ENCODE assay signal across 7 cellular contexts in genomic region chr17:78176548-78177025, GRCh38. TPM values are rescaled to one million over a fixed set of nuclear protein-coding genes. Genes with fewer than 3 reads are reported as not detected.
DNase-seq lines count a peak whose midpoint lies in the region; ATAC-seq, FAIRE-seq and TF ChIP-seq lines count a peak whose summit lies in the region.

No MANE protein-coding gene starts in this region.

- FAIRE-seq in GM18507 (lab: Jason Lieb, UNC) = peak; percentile 74

- H3K27ac ChIP-seq in endodermal cell (ENCODE audit: low read depth, low read length) = no peak overlapping the region

- peak; percentile 97 for TF ChIP-seq CTCF in endodermal cell (conservative IDR thresholded peaks at IDR 0.05)

- peaks cover 20% of the 10 kb centered on the region for H3K4me1 Mint-ChIP-seq in endodermal cell
- H3K4me1 Mint-ChIP-seq in naive thymus-derived CD8-positive, alpha-beta T cell = peaks cover 30 to 65% (median 48%) of the 10 kb centered on the region in 4 donors

- no peaks in the 10 kb centered on the region for H3K27me3 ChIP-seq in endodermal cell (ENCODE audit: control insufficient read depth, insufficient read depth, low read length, poor library complexity, severe bottlenecking)

- H3K36me3 Mint-ChIP-seq in endodermal cell (ENCODE audit: low read depth) = peaks cover 54% of the 10 kb centered on the region
- peaks cover 0 to 15% (median 0%) of the 10 kb centered on the region in 3 donors for H3K36me3 Mint-ChIP-seq in naive thymus-derived CD8-positive, alpha-beta T cell

- peaks cover 70% of the 10 kb centered on the region for H3K36me3 ChIP-seq in endodermal cell (ENCODE audit: control insufficient read depth, insufficient read depth, low read length)

- POLR2A ChIA-PET in naive thymus-derived CD8-positive, alpha-beta T cell (lab: Charles Lee) = interaction anchor here (0.6 to 12.1 kb wide), 14 partner anchors 21 to 85 kb away, joined by 3 to 122 read pairs (median 3); partner anchors contain the start of genes TMC6 and TMC8

- H3K27ac Mint-ChIP-seq in endodermal cell = peak overlapping the region; percentile 72
- H3K27ac Mint-ChIP-seq in naive thymus-derived CD8-positive, alpha-beta T cell = peak overlapping the region in 1 of 10 donors; percentile 27

- no peaks in the 10 kb centered on the region for H3K27me3 Mint-ChIP-seq in endodermal cell (ENCODE audit: insufficient read depth)
- no peaks in the 10 kb centered on the region for H3K27me3 Mint-ChIP-seq in naive thymus-derived CD8-positive, alpha-beta T cell

- DNase-seq in GM18507 (ENCODE audit: extremely low spot score, insufficient read length, low read depth) = no peak
- DNase-seq in NCI-H2227 (lab: John Stamatoyannopoulos, UW; ENCODE audit: unreplicated experiment) = peak; percentile 65
- DNase-seq in activated CD8-positive, alpha-beta memory T cell treated with anti-CD3 and anti-CD28 coated beads for 4 hours (ENCODE audit: low read depth in 2 of 2) = peak; percentile 47 to 56
- DNase-seq in endodermal cell = peak; percentile 97
- peak; percentile 60 to 85 (median 74) for DNase-seq in naive thymus-derived CD8-positive, alpha-beta T cell
- peak; percentile 83 for DNase-seq in stimulated activated naive CD8-positive, alpha-beta T cell treated with anti-CD3 and anti-CD28 coated beads, Interleukin-15, Interleukin-2, amounts not matched to agents 100 U/mL and 50 U/mL, for 24 hours
- no peak for DNase-seq in A172 (ENCODE audit: low spot score)

- no peaks in the 10 kb centered on the region for H3K9me3 Mint-ChIP-seq in endodermal cell
- H3K9me3 Mint-ChIP-seq in naive thymus-derived CD8-positive, alpha-beta T cell = no peaks in the 10 kb centered on the region

- peaks cover 4% of the 10 kb centered on the region for H3K4me1 ChIP-seq in endodermal cell (ENCODE audit: control insufficient read depth, insufficient read depth, low read length)

- H3K4me3 ChIP-seq in endodermal cell (ENCODE audit: low read length) = no peak overlapping the region

- H3K9me3 ChIP-seq in endodermal cell (ENCODE audit: control insufficient read depth, low read length) = no peaks in the 10 kb centered on the region

- ATAC-seq in naive thymus-derived CD8-positive, alpha-beta T cell = peak; percentile 85 to 93
- ATAC-seq in stimulated activated naive CD8-positive, alpha-beta T cell treated with anti-CD3 and anti-CD28 coated beads, Interleukin-15, Interleukin-2, amounts not matched to agents 100 U/mL and 50 U/mL, for 24 hours = peak; percentile 75

- no peak overlapping the region for H3K4me3 Mint-ChIP-seq in endodermal cell
- H3K4me3 Mint-ChIP-seq in naive thymus-derived CD8-positive, alpha-beta T cell = peak overlapping the region in 1 of 10 donors; percentile 19

- WGBS in endodermal cell (ENCODE audit: insufficient coverage in 1 of 2, insufficient read length in 1 of 2), 2 experiments = 43 to 78% methylated on average over 6 to 11 of the region's 14 CpGs

- no peak overlapping the region for H3K9ac ChIP-seq in endodermal cell (ENCODE audit: extremely low read depth, low read length, poor library complexity, severe bottlenecking)

RNA-seq across cellular contexts. Expression of gene SYNGR2, which starts 8.2 kb away (rescaled TPM):
- 10 to 100 TPM; 39.2 to 39.6 TPM for total RNA-seq in endodermal cell
- polyA plus RNA-seq in endodermal cell (2013, experiment 1 of 2) = 21.7 TPM
- 16.9 TPM for polyA plus RNA-seq in endodermal cell (2013, experiment 2 of 2)
- 10 to 100 TPM; 58.1 to 66.6 TPM for total RNA-seq in naive thymus-derived CD8-positive, alpha-beta T cell
- 100 to 1,000 TPM in 1 of 3 donors, 10 to 100 TPM in 2; 88.4 to 108 (median 92.1) TPM for polyA plus RNA-seq in naive thymus-derived CD8-positive, alpha-beta T cell
- total RNA-seq in A172 (2014; rRNA removed; shearing (Covaris generic)) = 60.3 and 70.8 TPM in 2 replicates

RNA-seq across cellular contexts. Expression of gene TK1, which starts 10.3 kb away (rescaled TPM):
- total RNA-seq in endodermal cell = 10 to 100 TPM; 81.0 to 97.4 TPM
- polyA plus RNA-seq in endodermal cell (2013, experiment 1 of 2) = 44.3 TPM
- 48.8 TPM for polyA plus RNA-seq in endodermal cell (2013, experiment 2 of 2)
- total RNA-seq in naive thymus-derived CD8-positive, alpha-beta T cell = not detected
- polyA plus RNA-seq in naive thymus-derived CD8-positive, alpha-beta T cell = 1 to 10 TPM in 1 of 3 donors, under 1 TPM in 1, not detected in 1; 0.18 to 1.1 TPM
- 152 and 239 TPM in 2 replicates for total RNA-seq in A172 (2014; rRNA removed; shearing (Covaris generic))

RNA-seq across cellular contexts. Expression of gene AFMID, which starts 10.6 kb away (rescaled TPM):
- total RNA-seq in endodermal cell = 10 to 100 TPM; 46.5 to 52.4 TPM
- polyA plus RNA-seq in endodermal cell (2013, experiment 1 of 2) = 52.0 TPM
- polyA plus RNA-seq in endodermal cell (2013, experiment 2 of 2) = 48.2 TPM
- 1 to 10 TPM; 1.8 to 2.4 TPM for total RNA-seq in naive thymus-derived CD8-positive, alpha-beta T cell
- 1 to 10 TPM in 2 of 3 donors, under 1 TPM in 1; 0.41 to 1.7 (median 1.6) TPM for polyA plus RNA-seq in naive thymus-derived CD8-positive, alpha-beta T cell
- 15.6 and 18.4 TPM in 2 replicates for total RNA-seq in A172 (2014; rRNA removed; shearing (Covaris generic))

RNA-seq across cellular contexts. Expression of gene C17orf99, which starts 30.4 kb away (rescaled TPM):
- not detected for total RNA-seq in endodermal cell
- polyA plus RNA-seq in endodermal cell (2013, experiment 1 of 2) = not detected
- polyA plus RNA-seq in endodermal cell (2013, experiment 2 of 2) = not detected
- total RNA-seq in naive thymus-derived CD8-positive, alpha-beta T cell = under 1 TPM in 1 of 2 experiments, not detected in 1; 0.60 TPM
- polyA plus RNA-seq in naive thymus-derived CD8-positive, alpha-beta T cell = not detected
- total RNA-seq in A172 (2014; rRNA removed; shearing (Covaris generic)) = not detected in 2 replicates

RNA-seq across cellular contexts. Expression of gene BIRC5, which starts 37.5 kb away (rescaled TPM):
- total RNA-seq in endodermal cell = 10 to 100 TPM; 59.7 to 89.6 TPM
- polyA plus RNA-seq in endodermal cell (2013, experiment 1 of 2) = 113 TPM
- 112 TPM for polyA plus RNA-seq in endodermal cell (2013, experiment 2 of 2)
- under 1 TPM in 1 of 2 experiments, not detected in 1; 0.30 TPM for total RNA-seq in naive thymus-derived CD8-positive, alpha-beta T cell
- not detected for polyA plus RNA-seq in naive thymus-derived CD8-positive, alpha-beta T cell
- total RNA-seq in A172 (2014; rRNA removed; shearing (Covaris generic)) = 174 and 237 TPM in 2 replicates

Comparison
In these comparisons a context has a peak if more than half of its experiments do, and no peak if none do; other contexts are left out.
1. DNase-seq: peak in NCI-H2227 (single experiment), activated CD8-positive, alpha-beta memory T cell treated with anti-CD3 and anti-CD28 coated beads for 4 hours (2 of 2), endodermal cell (single experiment), naive thymus-derived CD8-positive, alpha-beta T cell (10 of 10) and stimulated activated naive CD8-positive, alpha-beta T cell treated with anti-CD3 and anti-CD28 coated beads, Interleukin-15, Interleukin-2, amounts not matched to agents 100 U/mL and 50 U/mL, for 24 hours (single experiment); none in GM18507 (single experiment) and A172 (single experiment).
2. RNA of gene TK1, which starts 10.3 kb away (total RNA-seq): 152 to 239 TPM in A172 and 81.0 to 97.4 TPM in endodermal cell; not detected in naive thymus-derived CD8-positive, alpha-beta T cell; every median in the first group is over 10 times any median in the second.